Comparison of ENCODE assay signal across 8 cellular contexts in the genomic region with DNA sequence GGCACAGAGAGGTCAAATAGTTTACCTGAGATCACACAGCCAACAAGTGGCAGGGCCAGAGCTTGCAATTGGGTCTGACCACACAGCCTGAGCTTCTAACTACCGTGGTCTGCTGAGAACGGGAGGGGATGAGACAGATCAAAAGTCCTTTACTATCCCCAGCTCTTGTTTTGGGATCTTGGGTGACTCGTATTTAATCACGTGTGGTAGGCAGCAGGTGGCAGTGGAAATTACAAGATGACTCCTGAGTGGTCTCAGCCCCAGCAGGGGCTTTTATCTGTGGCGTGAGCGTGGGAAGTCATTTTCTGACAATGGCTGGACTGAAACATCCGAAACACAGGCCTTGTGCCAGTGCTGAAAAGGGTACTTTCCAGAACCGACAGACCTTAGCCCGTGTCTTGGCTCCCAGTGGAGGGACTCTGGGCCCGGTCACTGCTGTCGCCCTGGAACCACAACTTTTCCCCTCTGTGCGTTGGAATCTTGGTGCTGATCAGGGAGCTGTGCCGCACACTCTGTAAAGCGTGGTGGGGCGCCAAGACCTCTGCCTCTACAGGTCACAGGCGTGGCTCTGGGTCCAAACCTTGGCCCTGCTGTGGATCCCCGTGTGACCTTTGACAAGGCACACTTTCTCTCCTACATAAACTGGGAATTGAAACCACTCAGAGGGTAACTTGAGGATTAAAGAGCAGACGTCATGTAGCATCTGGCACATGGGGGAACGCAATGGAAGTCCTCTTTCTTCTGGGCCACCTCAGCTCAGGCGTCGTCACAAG.
DNase-seq lines count a peak whose midpoint lies in the region; ATAC-seq lines count a peak whose summit lies in the region.

No MANE protein-coding gene starts in this region.

- H3K27me3 ChIP-seq in effector memory CD4-positive, alpha-beta T cell (replicated peaks; ENCODE audit: control insufficient read depth, insufficient read depth, low read length, poor library complexity, severe bottlenecking) = no peaks in the 10 kb centered on the region

- no peak overlapping the region for H3K4me3 ChIP-seq in effector memory CD4-positive, alpha-beta T cell (ENCODE audit: insufficient read depth, low read depth, low read length, poor library complexity, severe bottlenecking)

- peaks cover 24% of the 10 kb centered on the region for H3K4me1 ChIP-seq in effector memory CD4-positive, alpha-beta T cell (ENCODE audit: control insufficient read depth, insufficient read depth, low read length, poor library complexity, severe bottlenecking)

- peaks cover 51% of the 10 kb centered on the region for H3K36me3 ChIP-seq in effector memory CD4-positive, alpha-beta T cell (ENCODE audit: control insufficient read depth, insufficient read depth, low read length)

- H3K27ac ChIP-seq in effector memory CD4-positive, alpha-beta T cell (ENCODE audit: insufficient read depth, low read length, poor library complexity, severe bottlenecking) = peak overlapping the region; percentile 21
- peak overlapping the region; percentile 42 for H3K27ac ChIP-seq in substantia nigra (ENCODE audit: low read depth, low read length, poor library complexity, severe bottlenecking)

- ATAC-seq in activated CD4-positive, CD25-positive, alpha-beta regulatory T cell treated with anti-CD3 and anti-CD28 coated beads, Interleukin-2, amount 50 U/mL, for 24 hours = peak; percentile 33 to 43
- ATAC-seq in HG03439 (IDR thresholded peaks at IDR 0.05; ENCODE audit: unreplicated experiment) = peak; percentile 28

- H3K9me3 ChIP-seq in effector memory CD4-positive, alpha-beta T cell (ENCODE audit: control insufficient read depth, low read length) = no peaks in the 10 kb centered on the region

- no peak for DNase-seq in activated CD4-positive, CD25-positive, alpha-beta regulatory T cell (lab: John Stamatoyannopoulos, UW)
- no peak for DNase-seq in effector memory CD4-positive, alpha-beta T cell
- DNase-seq in substantia nigra (lab: John Stamatoyannopoulos, UW) (peak in 2 of 49 donors; percentile 17 to 19), AG20443 (ENCODE audit: low spot score) (no peak), dedifferentiated amniotic fluid mesenchymal stem cell (ENCODE audit: extremely low spot score) (no peak), GM19240 (ENCODE audit: insufficient read length, low spot score) (no peak)
